ENCODE assay signal across 15 cellular contexts in genomic region chr3:105417538-105418289, GRCh38. TPM values are rescaled to one million over a fixed set of nuclear protein-coding genes. Genes with fewer than 3 reads are reported as not detected.
A peak's percentile ranks its signal among the peaks of the same experiment; 100 is the strongest.
DNase-seq lines count a peak whose midpoint lies in the region; ATAC-seq, FAIRE-seq and TF ChIP-seq lines count a peak whose summit lies in the region.
"Had no signal": no experiment of that assay in that cellular context is flagged by ENCODE, and none has a peak within 500 bp of the region (broad histone marks: within the 10 kb centered on the region; RNA-seq: fewer than 3 reads in every experiment).

No MANE protein-coding gene starts in this region.

- CTCF ChIA-PET in activated naive CD4-positive, alpha-beta T cell treated with anti-CD3 and anti-CD28 coated beads, Interleukin-2, amount 10 ng/mL, durations not matched to agents 7 days and 5 days (lab: Charles Lee), result no interaction called here
- CTCF ChIA-PET in activated CD4-positive, alpha-beta T cell treated with anti-CD3 and anti-CD28 coated beads for 36 hours (lab: Charles Lee), result no interaction called here

- ATAC-seq in HG03469 (IDR thresholded peaks at IDR 0.05; ENCODE audit: unreplicated experiment) (peak; percentile 38), GM19395 (IDR thresholded peaks at IDR 0.05; ENCODE audit: unreplicated experiment) (no peak)
- ATAC-seq in activated CD4-positive, alpha-beta T cell treated with anti-CD3 and anti-CD28 coated beads for 36 hours, result no peak
- ATAC-seq: activated naive CD4-positive, alpha-beta T cell treated with anti-CD3 and anti-CD28 coated beads, Interleukin-2, amount 50 U/mL, for 72 hours had no signal

- H3K9ac ChIP-seq in SU-DHL-6 (ENCODE audit: low read length), result no peak overlapping the region

- no peak overlapping the region for H2AFZ ChIP-seq in SU-DHL-6 (ENCODE audit: low read depth, low read length, severe bottlenecking)

- no peaks in the 10 kb centered on the region for H4K20me1 ChIP-seq in SU-DHL-6 (ENCODE audit: low read depth, low read length)

- peaks cover 62% of the 10 kb centered on the region for H3K79me2 ChIP-seq in SU-DHL-6 (ENCODE audit: insufficient read depth, low read length)

- H3K4me1 Mint-ChIP-seq in activated naive CD4-positive, alpha-beta T cell treated with anti-CD3 and anti-CD28 coated beads, Interleukin-2, amount 10 ng/mL, durations not matched to agents 7 days and 5 days, result no peaks in the 10 kb centered on the region
- no peaks in the 10 kb centered on the region for H3K4me1 Mint-ChIP-seq in activated CD4-positive, alpha-beta T cell treated with anti-CD3 and anti-CD28 coated beads for 36 hours
- H3K4me1 Mint-ChIP-seq: central memory CD8-positive, alpha-beta T cell had no signal

- no peaks in the 10 kb centered on the region for H3K36me3 Mint-ChIP-seq in activated naive CD4-positive, alpha-beta T cell treated with anti-CD3 and anti-CD28 coated beads, Interleukin-2, amount 10 ng/mL, durations not matched to agents 7 days and 5 days
- no peaks in the 10 kb centered on the region for H3K36me3 Mint-ChIP-seq in activated CD4-positive, alpha-beta T cell treated with anti-CD3 and anti-CD28 coated beads for 36 hours (ENCODE audit: low read depth)
- H3K36me3 Mint-ChIP-seq: activated naive CD4-positive, alpha-beta T cell treated with anti-CD3 and anti-CD28 coated beads, Interleukin-2, amount 50 U/mL, for 72 hours had no signal

- peak overlapping the region; percentile 32; the same call in 1 of the 2 replicates for H3K27ac ChIP-seq in SU-DHL-6 (ENCODE audit: low read depth, low read length)

- no peak for TF ChIP-seq CTCF in SU-DHL-6 (IDR thresholded peaks at IDR 0.05; ENCODE audit: insufficient read depth, low read length, poor library complexity, severe bottlenecking)

- H3K9me3 Mint-ChIP-seq in activated naive CD4-positive, alpha-beta T cell treated with anti-CD3 and anti-CD28 coated beads, Interleukin-2, amount 10 ng/mL, durations not matched to agents 7 days and 5 days, result no peaks in the 10 kb centered on the region
- no peaks in the 10 kb centered on the region for H3K9me3 Mint-ChIP-seq in activated CD4-positive, alpha-beta T cell treated with anti-CD3 and anti-CD28 coated beads for 36 hours (ENCODE audit: low read depth)
- H3K9me3 Mint-ChIP-seq: activated naive CD4-positive, alpha-beta T cell treated with anti-CD3 and anti-CD28 coated beads, Interleukin-2, amount 50 U/mL, for 72 hours; central memory CD8-positive, alpha-beta T cell had no signal

- H3K9me2 ChIP-seq in SU-DHL-6 (replicated peaks; ENCODE audit: insufficient read depth, low read length), result no peaks in the 10 kb centered on the region

- intact Hi-C loops in activated CD4-positive, alpha-beta T cell treated with anti-CD3 and anti-CD28 coated beads for 36 hours (cut with DNase I, micrococcal nuclease), result no loop called here

- H3F3A ChIP-seq in SU-DHL-6 (ENCODE audit: insufficient read depth), result no peaks in the 10 kb centered on the region; the same call in 1 of the 2 replicates

- no peak overlapping the region for H3K4me3 Mint-ChIP-seq in activated naive CD4-positive, alpha-beta T cell treated with anti-CD3 and anti-CD28 coated beads, Interleukin-2, amount 10 ng/mL, durations not matched to agents 7 days and 5 days
- no peak overlapping the region for H3K4me3 Mint-ChIP-seq in activated CD4-positive, alpha-beta T cell treated with anti-CD3 and anti-CD28 coated beads for 36 hours
- H3K4me3 Mint-ChIP-seq: central memory CD8-positive, alpha-beta T cell had no signal

- no peaks in the 10 kb centered on the region; the same call in 1 of the 2 replicates for H3K36me3 ChIP-seq in SU-DHL-6 (ENCODE audit: low read length)

- peak overlapping the region; percentile 50 for H3K4me2 ChIP-seq in SU-DHL-6 (ENCODE audit: low read depth, low read length, poor library complexity, severe bottlenecking)

- no peaks in the 10 kb centered on the region for H3K27me3 Mint-ChIP-seq in activated naive CD4-positive, alpha-beta T cell treated with anti-CD3 and anti-CD28 coated beads, Interleukin-2, amount 10 ng/mL, durations not matched to agents 7 days and 5 days
- peaks cover 9% of the 10 kb centered on the region for H3K27me3 Mint-ChIP-seq in activated CD4-positive, alpha-beta T cell treated with anti-CD3 and anti-CD28 coated beads for 36 hours
- H3K27me3 Mint-ChIP-seq: central memory CD8-positive, alpha-beta T cell had no signal

- no peaks in the 10 kb centered on the region for H3K27me3 ChIP-seq in SU-DHL-6 (ENCODE audit: low read length)

- no peaks in the 10 kb centered on the region for H3K9me3 ChIP-seq in SU-DHL-6 (ENCODE audit: insufficient read depth, low read length)

- no peak overlapping the region for H3K27ac Mint-ChIP-seq in activated naive CD4-positive, alpha-beta T cell treated with anti-CD3 and anti-CD28 coated beads, Interleukin-2, amount 10 ng/mL, durations not matched to agents 7 days and 5 days
- no peak overlapping the region for H3K27ac Mint-ChIP-seq in activated CD4-positive, alpha-beta T cell treated with anti-CD3 and anti-CD28 coated beads for 36 hours
- H3K27ac Mint-ChIP-seq: activated naive CD4-positive, alpha-beta T cell treated with anti-CD3 and anti-CD28 coated beads, Interleukin-2, amount 50 U/mL, for 72 hours had no signal

- peak; percentile 23 for DNase-seq in EH (ENCODE audit: low read depth)
- no peak for DNase-seq in activated naive CD4-positive, alpha-beta T cell treated with anti-CD3 and anti-CD28 coated beads, Interleukin-2, amount 10 ng/mL, durations not matched to agents 7 days and 5 days
- DNase-seq in activated CD4-positive, alpha-beta T cell treated with anti-CD3 and anti-CD28 coated beads for 36 hours, result no peak
- no peak for DNase-seq in retina
- DNase-seq: DMS53; head of caudate nucleus; NCI-H2227 treated with DMSO at 0.1 percent for 48 hours; stimulated activated CD4-positive, alpha-beta T cell treated with anti-CD3 and anti-CD28 coated beads, Interleukin-15, amount 100 ng/mL, for 24 hours had no signal

- POLR2A ChIA-PET in activated CD4-positive, alpha-beta T cell treated with anti-CD3 and anti-CD28 coated beads for 36 hours (lab: Charles Lee), result no interaction called here

- H3K4me3 ChIP-seq in SU-DHL-6 (ENCODE audit: insufficient read depth, low read length, poor library complexity, severe bottlenecking), result no peak overlapping the region

- FAIRE-seq in islet of Langerhans (lab: Jason Lieb, UNC), result peak; percentile 77
- FAIRE-seq: endometrium had no signal

RNA-seq across cellular contexts. Expression of gene ALCAM, which starts 51.0 kb away (rescaled TPM):
- 10 to 100 TPM; 22.0 TPM for total RNA-seq in activated CD4-positive, alpha-beta T cell treated with anti-CD3 and anti-CD28 coated beads for 36 hours
